ENCODE assay signal across 8 cellular contexts in genomic region chr2:230410861-230411464, GRCh38. TPM values are rescaled to one million over a fixed set of nuclear protein-coding genes. Genes with fewer than 3 reads are reported as not detected.
DNase-seq lines count a peak whose midpoint lies in the region; ATAC-seq and TF ChIP-seq lines count a peak whose summit lies in the region.

No MANE protein-coding gene starts in this region.

- peak overlapping the region; percentile 97 to 100 (median 99) for H3K27ac Mint-ChIP-seq in naive thymus-derived CD4-positive, alpha-beta T cell

- POLR2A ChIA-PET in AG04450 (lab: Yijun Ruan, JAX): interaction anchor here (0.6 kb wide), 1 partner anchor 1645 kb away, joined by 4 read pairs; no protein-coding TSS in a partner anchor
- POLR2A ChIA-PET in naive thymus-derived CD4-positive, alpha-beta T cell (lab: Charles Lee): interaction anchor here (0.6 to 1.9 kb wide), 4 partner anchors 22 to 388 kb away, joined by 3 to 5 read pairs (median 4); no protein-coding TSS in a partner anchor

- H3K9me2 ChIP-seq in Loucy (replicated peaks; ENCODE audit: low read depth, low read length): no peaks in the 10 kb centered on the region

- H3K9me3 Mint-ChIP-seq in naive thymus-derived CD4-positive, alpha-beta T cell: no peaks in the 10 kb centered on the region

- peak overlapping the region; percentile 78 for H3K4me3 ChIP-seq in AG04450 (ENCODE audit: low read depth, low read length)
- peak overlapping the region; percentile 84 for H3K4me3 ChIP-seq in Loucy (ENCODE audit: low read length, poor library complexity, severe bottlenecking)
- peak overlapping the region; percentile 65 for H3K4me3 ChIP-seq in colonic mucosa
- H3K4me3 ChIP-seq in naive thymus-derived CD4-positive, alpha-beta T cell (ENCODE audit: low read length): peak overlapping the region; percentile 96

- H3K36me3 ChIP-seq in Loucy (ENCODE audit: insufficient read depth, low read length): no peaks in the 10 kb centered on the region
- no peaks in the 10 kb centered on the region for H3K36me3 ChIP-seq in colonic mucosa
- peaks cover 0 to 6% (median 0%) of the 10 kb centered on the region in 3 experiments for H3K36me3 ChIP-seq in naive thymus-derived CD4-positive, alpha-beta T cell (ENCODE audit: control insufficient read depth in 2 of 3, insufficient read depth in 3 of 3, low read length in 3 of 3)

- no peak for DNase-seq in AG04450 (ENCODE audit: low read depth, low spot score)
- DNase-seq in colonic mucosa: peak; percentile 21
- DNase-seq in naive thymus-derived CD4-positive, alpha-beta T cell: peak in 2 of 9 donors; percentile 23 to 27
- DNase-seq in NCI-H510A (lab: John Stamatoyannopoulos, UW): no peak
- DNase-seq in cortex of kidney (lab: John Stamatoyannopoulos, UW): no peak

- no peaks in the 10 kb centered on the region for H3K79me2 ChIP-seq in Loucy (ENCODE audit: insufficient read depth, low read length)

- H3K4me3 Mint-ChIP-seq in naive thymus-derived CD4-positive, alpha-beta T cell: peak overlapping the region; percentile 94 to 100 (median 100)

- intact Hi-C loops in colonic mucosa (cut with DNase I): loop anchor here (10.0 kb wide), 1 partner anchor 86 kb away; the partner anchor contains the start of gene SP140L
- intact Hi-C loops in naive thymus-derived CD4-positive, alpha-beta T cell (cut with micrococcal nuclease): loop anchor here (1.0 to 10.0 kb wide), 6 partner anchors 84 to 1294 kb away; partner anchors contain the start of genes FBXO36 (in 1 of the 2), PSMD1 (in 1 of the 2), PTMA (in 1 of the 2) and SP140L (in 1 of the 2)

- H3K4me2 ChIP-seq in Loucy (ENCODE audit: low read depth, low read length, poor library complexity, severe bottlenecking): peak overlapping the region; percentile 91

- CTCF ChIA-PET in AG04450 (lab: Charles Lee): interaction anchor here (0.6 kb wide), 1 partner anchor 251 kb away, joined by 3 read pairs; no protein-coding TSS in a partner anchor
- CTCF ChIA-PET in naive thymus-derived CD4-positive, alpha-beta T cell (lab: Charles Lee): interaction anchor here (0.6 to 1.0 kb wide), 2 partner anchors 115 to 151 kb away, joined by 3 read pairs; no protein-coding TSS in a partner anchor

- TF ChIP-seq CTCF in AG04450 (IDR thresholded peaks at IDR 0.05; ENCODE audit: low read depth, low read length) (0 out of 2 replicates have a peak, but pooled peaks have one; percentile 1), Loucy (conservative IDR thresholded peaks at IDR 0.05; ENCODE audit: low read length) (no peak), colonic mucosa (IDR thresholded peaks at IDR 0.05) (no peak)

- H3K4me1 ChIP-seq in Loucy (ENCODE audit: insufficient read depth, low read length, poor library complexity, severe bottlenecking): peaks cover 27% of the 10 kb centered on the region
- H3K4me1 ChIP-seq in colonic mucosa: peaks cover 4% of the 10 kb centered on the region
- peaks cover 26 to 29% of the 10 kb centered on the region in 2 donors for H3K4me1 ChIP-seq in naive thymus-derived CD4-positive, alpha-beta T cell (ENCODE audit: control insufficient read depth in 2 of 2, insufficient read depth in 2 of 2, low read length in 2 of 2)

- peaks cover 4 to 22% (median 12%) of the 10 kb centered on the region in 5 donors for H3K36me3 Mint-ChIP-seq in naive thymus-derived CD4-positive, alpha-beta T cell

- H3K27me3 ChIP-seq in AG04450 (ENCODE audit: control insufficient read depth, insufficient read depth, low read length) (no peaks in the 10 kb centered on the region), Loucy (ENCODE audit: insufficient read depth, low read length, poor library complexity, severe bottlenecking) (no peaks in the 10 kb centered on the region), colonic mucosa (no peaks in the 10 kb centered on the region)
- H3K27me3 ChIP-seq in naive thymus-derived CD4-positive, alpha-beta T cell (ENCODE audit: control insufficient read depth in 2 of 2, insufficient read depth in 2 of 2, low read length in 2 of 2): no peaks in the 10 kb centered on the region

- ATAC-seq in naive thymus-derived CD4-positive, alpha-beta T cell: no peak
- ATAC-seq in HG02852 (IDR thresholded peaks at IDR 0.05; ENCODE audit: unreplicated experiment) (no peak), HG02938 (IDR thresholded peaks at IDR 0.05; ENCODE audit: unreplicated experiment) (no peak)

- peaks cover 30 to 95% (median 85%) of the 10 kb centered on the region in 7 donors for H3K4me1 Mint-ChIP-seq in naive thymus-derived CD4-positive, alpha-beta T cell

- no peaks in the 10 kb centered on the region for H4K20me1 ChIP-seq in Loucy (ENCODE audit: insufficient read depth, low read length, poor library complexity, severe bottlenecking)

- peak overlapping the region; percentile 95 for H3K27ac ChIP-seq in AG04450 (ENCODE audit: low read depth, low read length)
- peak overlapping the region; percentile 92 for H3K27ac ChIP-seq in colonic mucosa
- peak overlapping the region; percentile 85 for H3K27ac ChIP-seq in naive thymus-derived CD4-positive, alpha-beta T cell (ENCODE audit: low read depth, low read length)

- H3K27me3 Mint-ChIP-seq in naive thymus-derived CD4-positive, alpha-beta T cell: no peaks in the 10 kb centered on the region

- peak overlapping the region; percentile 96 for H2AFZ ChIP-seq in Loucy (ENCODE audit: low read length)

- H3K9me3 ChIP-seq in AG04450 (ENCODE audit: control insufficient read depth, insufficient read depth, low read length) (no peaks in the 10 kb centered on the region; the same call in 1 of the 2 replicates), Loucy (ENCODE audit: insufficient read depth, low read depth, low read length) (no peaks in the 10 kb centered on the region), colonic mucosa (no peaks in the 10 kb centered on the region)
- no peaks in the 10 kb centered on the region for H3K9me3 ChIP-seq in naive thymus-derived CD4-positive, alpha-beta T cell (ENCODE audit: control insufficient read depth in 2 of 3, low read length in 3 of 3)

- H3K9ac ChIP-seq in Loucy (ENCODE audit: low read depth, low read length, poor library complexity, severe bottlenecking) (peak overlapping the region; percentile 77), colonic mucosa (ENCODE audit: low read depth in 2 of 2, low read length in 2 of 2) (peak overlapping the region; percentile 89 to 93)

- no peaks in the 10 kb centered on the region for H3F3A ChIP-seq in Loucy (ENCODE audit: low read depth)

RNA-seq across cellular contexts. Expression of gene SP100, which starts 5.0 kb away (rescaled TPM):
- polyA plus RNA-seq in AG04450 (2011; rRNA removed): 60.1 and 71.2 TPM in 2 replicates
- 47.9 and 55.0 TPM in 2 replicates for polyA minus RNA-seq in AG04450 (2011; rRNA and poly(A)+ RNA removed)
- total RNA-seq in colonic mucosa: 10 to 100 TPM; 35.7 to 53.6 TPM
- total RNA-seq in naive thymus-derived CD4-positive, alpha-beta T cell: 100 to 1,000 TPM; 203 to 391 (median 214) TPM
- polyA plus RNA-seq in naive thymus-derived CD4-positive, alpha-beta T cell: 100 to 1,000 TPM; 103 to 191 TPM
